Comparison of ENCODE assay signal across 9 cellular contexts in genomic region chr6:156791261-156791850, GRCh38. TPM values are rescaled to one million over a fixed set of nuclear protein-coding genes. Genes with fewer than 3 reads are reported as not detected.
DNase-seq lines count a peak whose midpoint lies in the region; ATAC-seq and TF ChIP-seq lines count a peak whose summit lies in the region.
"Had no signal": no experiment of that assay in that cellular context is flagged by ENCODE, and none has a peak within 500 bp of the region (broad histone marks: within the 10 kb centered on the region; RNA-seq: fewer than 3 reads in every experiment).

No MANE protein-coding gene starts in this region.

- ATAC-seq in GM18868 (IDR thresholded peaks at IDR 0.05; ENCODE audit: unreplicated experiment), result peak; percentile 68
- ATAC-seq in HG03135 (IDR thresholded peaks at IDR 0.05; ENCODE audit: unreplicated experiment), result peak; percentile 68
- no peak for ATAC-seq in HG03025 (IDR thresholded peaks at IDR 0.05; ENCODE audit: low FRiP score, unreplicated experiment)

- no peaks in the 10 kb centered on the region for H3K9me3 ChIP-seq in BE2C

- H3K4me3 ChIP-seq in BE2C (ENCODE audit: low read depth, low read length), result peak overlapping the region; percentile 14
- peak overlapping the region; percentile 42 for H3K4me3 ChIP-seq in coronary artery
- no peak overlapping the region for H3K4me3 ChIP-seq in H7 (ENCODE audit: insufficient read depth, low read depth, low read length)

- H3K9me3 Mint-ChIP-seq in osteocyte (ENCODE audit: unreplicated experiment), result no peaks in the 10 kb centered on the region
- H3K9me3 Mint-ChIP-seq: dendritic cell treated with granulocyte-macrophage colony-stimulating factor and Interleukin-4, amounts not matched to agents 40 ng/mL and 50 ng/mL, for 4 days had no signal

- no peak overlapping the region for H3K27ac ChIP-seq in coronary artery

- H3K4me3 Mint-ChIP-seq in osteocyte (ENCODE audit: unreplicated experiment), result no peak overlapping the region
- H3K4me3 Mint-ChIP-seq: dendritic cell treated with granulocyte-macrophage colony-stimulating factor and Interleukin-4, amounts not matched to agents 40 ng/mL and 50 ng/mL, for 4 days had no signal

- H3K36me3 Mint-ChIP-seq in osteocyte (ENCODE audit: unreplicated experiment), result no peaks in the 10 kb centered on the region

- TF ChIP-seq CTCF in BE2C (IDR thresholded peaks at IDR 0.05; ENCODE audit: low read depth, low read length), result no peak
- no peak for TF ChIP-seq CTCF in coronary artery (IDR thresholded peaks at IDR 0.05)
- TF ChIP-seq CTCF in osteocyte (IDR thresholded peaks at IDR 0.05), result no peak

- H3K27ac Mint-ChIP-seq in osteocyte (ENCODE audit: unreplicated experiment), result peak overlapping the region; percentile 16
- H3K27ac Mint-ChIP-seq: dendritic cell treated with granulocyte-macrophage colony-stimulating factor and Interleukin-4, amounts not matched to agents 40 ng/mL and 50 ng/mL, for 4 days had no signal

- peaks cover 22% of the 10 kb centered on the region for H3K4me1 ChIP-seq in BE2C

- H3K27me3 ChIP-seq in BE2C, result no peaks in the 10 kb centered on the region
- H3K27me3 ChIP-seq in H7 (ENCODE audit: control insufficient read depth, insufficient read depth, low read length), result no peaks in the 10 kb centered on the region

- H3K36me3 ChIP-seq in BE2C, result no peaks in the 10 kb centered on the region; the same call in 1 of the 2 replicates
- H3K36me3 ChIP-seq in H7 (replicated peaks; ENCODE audit: control insufficient read depth, insufficient read depth, low read length), result no peaks in the 10 kb centered on the region

- DNase-seq in BE2C, result peak; percentile 43
- peak; percentile 76 for DNase-seq in NCI-H510A treated with DMSO at 0.1 percent for 48 hours (lab: John Stamatoyannopoulos, UW)
- no peak for DNase-seq in coronary artery (ENCODE audit: low spot score)
- no peak for DNase-seq in osteocyte (ENCODE audit: extremely low spot score, unreplicated experiment)
- no peak for DNase-seq in H7

- no peaks in the 10 kb centered on the region for H3K27me3 Mint-ChIP-seq in osteocyte (ENCODE audit: unreplicated experiment)
- H3K27me3 Mint-ChIP-seq: dendritic cell treated with granulocyte-macrophage colony-stimulating factor and Interleukin-4, amounts not matched to agents 40 ng/mL and 50 ng/mL, for 4 days had no signal

- H3K4me1 Mint-ChIP-seq in osteocyte (ENCODE audit: unreplicated experiment), result peaks cover 40% of the 10 kb centered on the region

RNA-seq across cellular contexts. Expression of gene ARID1B, which starts 14.2 kb away (rescaled TPM):
- polyA plus RNA-seq in BE2C (2012; ENCODE audit: insufficient read depth, insufficient read length, low read depth), result 43.4 TPM
- 78.1 and 82.7 TPM in 2 replicates for total RNA-seq in osteocyte
- total RNA-seq in H7 (2014; rRNA removed; shearing (Covaris generic)), result 20.9 and 27.8 TPM in 2 replicates

Comparison
In these comparisons a context has a peak if more than half of its experiments do, and no peak if none do; other contexts are left out.
1. DNase-seq: peak in BE2C (single experiment) and NCI-H510A treated with DMSO at 0.1 percent for 48 hours (single experiment); none in coronary artery (single experiment), osteocyte (single experiment) and H7 (single experiment).